1 cellular context compared by ENCODE assay signal in genomic region chr12:69686731-69687130, GRCh38.
A peak's percentile ranks its signal among the peaks of the same experiment; 100 is the strongest.
TF ChIP-seq lines count a peak whose summit lies in the region.

No MANE protein-coding gene starts in this region.

TF ChIP-seq in K562, 482 proteins besides CTCF, POLR2A, EP300 and RAD21:
- TF ChIP-seq MGA (IDR thresholded peaks at IDR 0.05) (no peak), TAF9B (IDR thresholded peaks at IDR 0.05; ENCODE audit: partially characterized antibody) (no peak), TCF3 (CRISPR knock-in tag; IDR thresholded peaks at IDR 0.05) (no peak)
- TF ChIP-seq, protein P1, sequence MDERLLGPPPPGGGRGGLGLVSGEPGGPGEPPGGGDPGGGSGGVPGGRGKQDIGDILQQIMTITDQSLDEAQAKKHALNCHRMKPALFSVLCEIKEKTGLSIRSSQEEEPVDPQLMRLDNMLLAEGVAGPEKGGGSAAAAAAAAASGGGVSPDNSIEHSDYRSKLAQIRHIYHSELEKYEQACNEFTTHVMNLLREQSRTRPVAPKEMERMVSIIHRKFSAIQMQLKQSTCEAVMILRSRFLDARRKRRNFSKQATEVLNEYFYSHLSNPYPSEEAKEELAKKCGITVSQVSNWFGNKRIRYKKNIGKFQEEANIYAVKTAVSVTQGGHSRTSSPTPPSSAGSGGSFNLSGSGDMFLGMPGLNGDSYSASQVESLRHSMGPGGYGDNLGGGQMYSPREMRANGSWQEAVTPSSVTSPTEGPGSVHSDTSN (CRISPR knock-in tag; IDR thresholded peaks at IDR 0.05; ENCODE audit: low read depth) = no peak
- TF ChIP-seq, protein P1 (tag; conservative IDR thresholded peaks at IDR 0.05; ENCODE audit: low read depth) = 0 out of 2 replicates have a peak, but pooled peaks have one; percentile 24
TF ChIP-seq in K562: peak in this region for 1.
